Comparison of ENCODE assay signal across 1 cellular context in the genomic region with DNA sequence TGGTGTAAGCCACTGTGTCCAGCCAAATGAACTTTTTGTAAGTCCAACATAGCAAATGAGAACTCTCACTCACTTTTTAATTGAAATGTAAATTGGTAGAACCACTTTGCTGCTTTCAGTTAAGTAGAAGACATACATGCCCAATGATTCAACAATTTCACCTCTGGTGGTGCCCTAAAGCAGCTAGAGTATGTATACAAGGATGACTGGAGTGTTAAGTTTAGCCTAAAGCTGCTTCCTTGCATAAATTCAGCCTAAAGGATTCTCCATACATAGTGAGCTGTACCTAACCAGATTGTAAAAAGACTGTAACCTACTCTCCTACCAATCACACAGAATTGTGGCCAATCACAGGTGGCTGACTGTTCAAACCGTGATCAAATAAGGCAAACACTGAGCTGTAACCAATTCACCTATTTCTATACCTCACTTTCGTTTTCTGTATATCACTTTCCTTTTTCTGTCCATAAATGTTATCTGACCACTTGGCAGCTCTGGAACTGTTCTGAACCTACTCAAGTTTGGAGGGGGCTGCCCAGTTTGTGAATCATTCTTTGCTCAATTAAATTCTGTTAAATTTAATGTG.
TF ChIP-seq lines count a peak whose summit lies in the region.

No MANE protein-coding gene starts in this region.

TF ChIP-seq in IMR-90, 13 proteins besides CTCF, POLR2A, EP300 and RAD21:
- TF ChIP-seq, protein P1, sequence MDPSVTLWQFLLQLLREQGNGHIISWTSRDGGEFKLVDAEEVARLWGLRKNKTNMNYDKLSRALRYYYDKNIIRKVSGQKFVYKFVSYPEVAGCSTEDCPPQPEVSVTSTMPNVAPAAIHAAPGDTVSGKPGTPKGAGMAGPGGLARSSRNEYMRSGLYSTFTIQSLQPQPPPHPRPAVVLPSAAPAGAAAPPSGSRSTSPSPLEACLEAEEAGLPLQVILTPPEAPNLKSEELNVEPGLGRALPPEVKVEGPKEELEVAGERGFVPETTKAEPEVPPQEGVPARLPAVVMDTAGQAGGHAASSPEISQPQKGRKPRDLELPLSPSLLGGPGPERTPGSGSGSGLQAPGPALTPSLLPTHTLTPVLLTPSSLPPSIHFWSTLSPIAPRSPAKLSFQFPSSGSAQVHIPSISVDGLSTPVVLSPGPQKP (IDR thresholded peaks at IDR 0.05; ENCODE audit: borderline replicate concordance, low read depth, low read length) = no peak
- no peak for TF ChIP-seq FOS (IDR thresholded peaks at IDR 0.05; ENCODE audit: low read depth, low read length)
